31 cellular contexts compared by ENCODE assay signal in genomic region chr19:42926781-42927180, GRCh38. TPM values are rescaled to one million over a fixed set of nuclear protein-coding genes. Genes with fewer than 3 reads are reported as not detected.
A peak's percentile ranks its signal among the peaks of the same experiment; 100 is the strongest.
DNase-seq lines count a peak whose midpoint lies in the region; ATAC-seq, FAIRE-seq and TF ChIP-seq lines count a peak whose summit lies in the region.
"Had no signal": no experiment of that assay in that cellular context is flagged by ENCODE, and none has a peak within 500 bp of the region (broad histone marks: within the 10 kb centered on the region; RNA-seq: fewer than 3 reads in every experiment).

No MANE protein-coding gene starts in this region.

- intact Hi-C loops in IMR-90 (cut with micrococcal nuclease) (no loop called here), breast epithelium (cut with DNase I; ENCODE audit: low total_unique reads) (no loop called here), upper lobe of right lung (cut with DNase I) (no loop called here)

- H2AFZ ChIP-seq in IMR-90 (replicated peaks; ENCODE audit: low read length, poor library complexity), result no peak overlapping the region

- no peak overlapping the region for H3K18ac ChIP-seq in IMR-90 (ENCODE audit: low read depth, low read length)

- no peaks in the 10 kb centered on the region for H3K36me3 Mint-ChIP-seq in osteocyte (ENCODE audit: unreplicated experiment)
- H3K36me3 Mint-ChIP-seq: CD14-positive monocyte; CD4-positive, alpha-beta memory T cell; CD4-positive, CD25-positive, alpha-beta regulatory T cell; CD8-positive, alpha-beta memory T cell had no signal

- no CpG with 5 or more reads among the region's 2 CpGs for WGBS in IMR-90 (ENCODE audit: extremely low coverage in 2 of 2, insufficient read length in 1 of 2), 2 experiments

- in situ Hi-C loops in IMR-90 (cut with MboI; ENCODE audit: low sequenced_read_pairs), result no loop called here

- TF ChIP-seq CTCF in IMR-90 (conservative IDR thresholded peaks at IDR 0.05; ENCODE audit: low read depth, low read length) (no peak), osteocyte (IDR thresholded peaks at IDR 0.05) (no peak), breast epithelium (IDR thresholded peaks at IDR 0.05) (no peak), upper lobe of right lung (IDR thresholded peaks at IDR 0.05) (no peak)

- no peaks in the 10 kb centered on the region for H3K27me3 Mint-ChIP-seq in osteocyte (ENCODE audit: unreplicated experiment)

- H3K9me3 Mint-ChIP-seq in osteocyte (ENCODE audit: unreplicated experiment), result peaks cover 18% of the 10 kb centered on the region
- H3K9me3 Mint-ChIP-seq: CD14-positive monocyte; CD4-positive, alpha-beta memory T cell; CD4-positive, CD25-positive, alpha-beta regulatory T cell; CD8-positive, alpha-beta memory T cell had no signal

- H2BK15ac ChIP-seq in IMR-90 (ENCODE audit: low read depth, low read length), result peak overlapping the region; percentile 53; the same call in 1 of the 3 replicates

- H3K9me1 ChIP-seq in IMR-90 (ENCODE audit: insufficient read depth, low read length), result no peaks in the 10 kb centered on the region; the same call in 1 of the 2 replicates

- no peak overlapping the region; the same call in 1 of the 2 replicates for H3K14ac ChIP-seq in IMR-90 (replicated peaks; ENCODE audit: low read depth, low read length)

- H3K56ac ChIP-seq in IMR-90 (ENCODE audit: extremely low read depth, insufficient read depth, low read length), result no peak overlapping the region

- ATAC-seq in IMR-90 (ENCODE audit: low read depth) (no peak), upper lobe of right lung (no peak)

- no peak overlapping the region for H3K27ac ChIP-seq in IMR-90 (ENCODE audit: insufficient read depth, low read length)
- no peak overlapping the region for H3K27ac ChIP-seq in breast epithelium
- H3K27ac ChIP-seq in upper lobe of right lung, result no peak overlapping the region
- H3K27ac ChIP-seq: BLaER1 had no signal

- CTCF ChIA-PET in IMR-90 (lab: Yijun Ruan, JAX), result no interaction called here

- H3K36me3 ChIP-seq in IMR-90 (ENCODE audit: control insufficient read depth, insufficient read depth, low read length) (no peaks in the 10 kb centered on the region), breast epithelium (no peaks in the 10 kb centered on the region), upper lobe of right lung (no peaks in the 10 kb centered on the region)
- H3K36me3 ChIP-seq: BE2C, BLaER1 had no signal

- no peak overlapping the region for H3K9ac ChIP-seq in IMR-90 (ENCODE audit: low read depth, low read length)
- H3K9ac ChIP-seq: BLaER1 had no signal

- TF ChIP-seq RAD21 in IMR-90 (IDR thresholded peaks at IDR 0.05; ENCODE audit: low read length), result no peak

- no peak overlapping the region for H2BK120ac ChIP-seq in IMR-90 (ENCODE audit: low read depth, low read length)

- BruUV-seq in IMR-90 (replicated peaks; lab: Mats Ljungman, UMichigan), result no TSS peak

- H3K4me3 Mint-ChIP-seq in osteocyte (ENCODE audit: unreplicated experiment), result no peak overlapping the region
- H3K4me3 Mint-ChIP-seq: CD14-positive monocyte; CD4-positive, alpha-beta memory T cell; CD4-positive, CD25-positive, alpha-beta regulatory T cell; CD8-positive, alpha-beta memory T cell had no signal

- peak; percentile 15 for FAIRE-seq in G401.6 (lab: Jason Lieb, UNC)
- FAIRE-seq: A204.1, GM12891, GM19239 had no signal

- POLR2A ChIA-PET in IMR-90 (lab: Charles Lee; ENCODE audit: unreplicated experiment), result no interaction called here

- peak overlapping the region; percentile 6; the same call in 1 of the 2 replicates for H4K91ac ChIP-seq in IMR-90 (ENCODE audit: insufficient read depth, low read depth, low read length)

- H3K23ac ChIP-seq in IMR-90 (ENCODE audit: low read depth, low read length), result no peak overlapping the region

- H2AK9ac ChIP-seq in IMR-90 (replicated peaks; ENCODE audit: low read depth, low read length, poor library complexity), result no peak overlapping the region

- peak overlapping the region; percentile 45; the same call in 1 of the 2 replicates for H2BK20ac ChIP-seq in IMR-90 (ENCODE audit: low read depth, low read length)

- no peaks in the 10 kb centered on the region for H3K79me1 ChIP-seq in IMR-90 (ENCODE audit: low read depth in 1 of 2, low read length in 2 of 2)

- peak overlapping the region; percentile 75 for H3K4ac ChIP-seq in IMR-90 (ENCODE audit: low read depth, low read length)

- H4K8ac ChIP-seq in IMR-90 (ENCODE audit: low read depth in 2 of 2, low read length in 2 of 2), result no peak overlapping the region

- no peaks in the 10 kb centered on the region for H4K20me1 ChIP-seq in IMR-90 (ENCODE audit: insufficient read depth, low read length)
- H4K20me1 ChIP-seq: BLaER1 had no signal

- TF ChIP-seq POLR2A in IMR-90 (IDR thresholded peaks at IDR 0.05; ENCODE audit: low read depth, low read length), result no peak
- no peak for TF ChIP-seq POLR2A in breast epithelium (IDR thresholded peaks at IDR 0.05)

- no peak overlapping the region for H2BK5ac ChIP-seq in IMR-90 (ENCODE audit: low read depth, low read length, poor library complexity, severe bottlenecking)

- no peak for DNase-seq in IMR-90
- peak; percentile 20 for DNase-seq in kidney tubule cell (ENCODE audit: low spot score)
- peak; percentile 53 for DNase-seq in osteocyte (ENCODE audit: extremely low spot score, unreplicated experiment)
- DNase-seq in breast epithelium (ENCODE audit: low spot score in 2 of 2), result no peak
- DNase-seq in effector CD4-positive, alpha-beta T cell, result no peak
- no peak for DNase-seq in upper lobe of right lung
- DNase-seq in stimulated activated CD4-positive, alpha-beta T cell treated with anti-CD3 and anti-CD28 coated beads, Interleukin-15, amount 100 ng/mL, for 24 hours, result no peak
- DNase-seq: 8988T; ACHN; BE2C; C1 segment of cervical spinal cord; CD4-positive, alpha-beta memory T cell; CD4-positive, CD25-positive, alpha-beta regulatory T cell; CD8-positive, alpha-beta memory T cell; COR-L47; DMS 273 treated with DMSO at 0.1 percent for 48 hours; DMS153; DMS53; DMS79; DND-41; EL; GF-D8 had no signal

- no peak overlapping the region for H3K27ac Mint-ChIP-seq in osteocyte (ENCODE audit: unreplicated experiment)
- H3K27ac Mint-ChIP-seq: CD14-positive monocyte; CD4-positive, alpha-beta memory T cell; CD4-positive, CD25-positive, alpha-beta regulatory T cell; CD8-positive, alpha-beta memory T cell had no signal

- H3K4me2 ChIP-seq in IMR-90 (ENCODE audit: low read depth, low read length), result no peak overlapping the region
- H3K4me2 ChIP-seq: BLaER1 had no signal

- H3K4me3 ChIP-seq in IMR-90 (ENCODE audit: insufficient read depth, low read depth, low read length), result no peak overlapping the region
- H3K4me3 ChIP-seq in breast epithelium, result no peak overlapping the region
- no peak overlapping the region for H3K4me3 ChIP-seq in upper lobe of right lung
- H3K4me3 ChIP-seq: BLaER1 had no signal

- dilution Hi-C loops in IMR-90 (cut with HindIII; ENCODE audit: low sequenced_read_pairs, unreplicated experiment), result no loop called here

- no peaks in the 10 kb centered on the region for H3K27me3 ChIP-seq in IMR-90 (ENCODE audit: control insufficient read depth, insufficient read depth, low read length)
- H3K27me3 ChIP-seq in breast epithelium, result no peaks in the 10 kb centered on the region
- no peaks in the 10 kb centered on the region for H3K27me3 ChIP-seq in upper lobe of right lung
- H3K27me3 ChIP-seq: BE2C, BLaER1 had no signal

- H2AK5ac ChIP-seq in IMR-90 (ENCODE audit: low read depth, low read length), result peak overlapping the region; percentile 33

- peaks cover 2% of the 10 kb centered on the region; the same call in 1 of the 2 replicates for H3K4me1 ChIP-seq in IMR-90 (ENCODE audit: control insufficient read depth, insufficient read depth, low read length)
- no peaks in the 10 kb centered on the region for H3K4me1 ChIP-seq in breast epithelium
- H3K4me1 ChIP-seq in upper lobe of right lung, result no peaks in the 10 kb centered on the region
- H3K4me1 ChIP-seq: BE2C, BLaER1 had no signal

- H3K9me3 ChIP-seq in IMR-90 (ENCODE audit: control insufficient read depth, insufficient read depth, low read length) (no peaks in the 10 kb centered on the region), breast epithelium (no peaks in the 10 kb centered on the region), upper lobe of right lung (no peaks in the 10 kb centered on the region)
- H3K9me3 ChIP-seq: BE2C, BLaER1 had no signal

- H3K4me1 Mint-ChIP-seq in osteocyte (ENCODE audit: unreplicated experiment), result no peaks in the 10 kb centered on the region
- H3K4me1 Mint-ChIP-seq: CD14-positive monocyte; CD4-positive, alpha-beta memory T cell; CD4-positive, CD25-positive, alpha-beta regulatory T cell; CD8-positive, alpha-beta memory T cell had no signal

- H4K5ac ChIP-seq in IMR-90 (ENCODE audit: low read depth, low read length), result no peak overlapping the region

TF ChIP-seq in IMR-90, 13 proteins besides CTCF, POLR2A, EP300 and RAD21:
- TF ChIP-seq MXI1 (IDR thresholded peaks at IDR 0.05; ENCODE audit: borderline replicate concordance, low read depth, low read length), result no peak

RNA-seq across cellular contexts. Expression of gene PSG6, which starts 9.1 kb away (rescaled TPM):
- 0.18 TPM in 1 of 2 replicates, not detected in the other for total RNA-seq in IMR-90 (2012; rRNA removed)
- polyA plus RNA-seq in IMR-90 (2012; rRNA removed), result 0.07 TPM in 1 of 2 replicates, not detected in the other
- 0.05 TPM in 1 of 2 replicates, not detected in the other for polyA plus RNA-seq in IMR-90 (2012; cell fraction: cytosol; rRNA removed)
- not detected in 2 replicates for polyA plus RNA-seq in IMR-90 (2012; cell fraction: nucleus; rRNA removed; ENCODE audit: low replicate concordance)
- total RNA-seq in osteocyte, result not detected in 2 replicates
- not detected for total RNA-seq in breast epithelium
- not detected for total RNA-seq in upper lobe of right lung
- total RNA-seq: A673; CD4-positive, alpha-beta memory T cell; CD8-positive, alpha-beta memory T cell; Daoy had no signal
- polyA plus RNA-seq: AG04450; CD14-positive monocyte; CD4-positive, alpha-beta memory T cell; CD4-positive, CD25-positive, alpha-beta regulatory T cell; CD8-positive, alpha-beta memory T cell had no signal

RNA-seq across cellular contexts. Expression of gene PSG7, which starts 10.2 kb away (rescaled TPM):
- total RNA-seq in IMR-90 (2012; rRNA removed) (under 0.01 and 0.28 TPM in 2 replicates), osteocyte (not detected in 2 replicates), breast epithelium (not detected), upper lobe of right lung (not detected)
- 0.24 and 0.26 TPM in 2 replicates for polyA plus RNA-seq in IMR-90 (2012; rRNA removed)
- polyA plus RNA-seq in IMR-90 (2012; cell fraction: cytosol; rRNA removed), result 0.14 TPM in 2 replicates
- 0.10 TPM in 1 of 2 replicates, not detected in the other for polyA plus RNA-seq in IMR-90 (2012; cell fraction: nucleus; rRNA removed; ENCODE audit: low replicate concordance)
- total RNA-seq: A673; CD4-positive, alpha-beta memory T cell; CD4-positive, CD25-positive, alpha-beta regulatory T cell; CD8-positive, alpha-beta memory T cell; Daoy had no signal
- polyA plus RNA-seq: CD14-positive monocyte; CD4-positive, alpha-beta memory T cell; CD4-positive, CD25-positive, alpha-beta regulatory T cell; CD8-positive, alpha-beta memory T cell had no signal

RNA-seq across cellular contexts. Expression of gene PSG1, which starts 47.3 kb away (rescaled TPM):
- total RNA-seq in IMR-90 (2012; rRNA removed), result 0.90 and 1.1 TPM in 2 replicates
- polyA plus RNA-seq in IMR-90 (2012; rRNA removed), result 2.5 and 2.7 TPM in 2 replicates
- polyA plus RNA-seq in IMR-90 (2012; cell fraction: cytosol; rRNA removed), result 1.6 and 1.9 TPM in 2 replicates
- polyA plus RNA-seq in IMR-90 (2012; cell fraction: nucleus; rRNA removed; ENCODE audit: low replicate concordance), result 0.62 and 2.6 TPM in 2 replicates
- total RNA-seq in osteocyte, result not detected in 2 replicates
- total RNA-seq in breast epithelium, result not detected
- not detected for total RNA-seq in upper lobe of right lung
- total RNA-seq: A673; CD4-positive, alpha-beta memory T cell; CD8-positive, alpha-beta memory T cell; Daoy had no signal
- polyA plus RNA-seq: CD14-positive monocyte; CD4-positive, alpha-beta memory T cell; CD4-positive, CD25-positive, alpha-beta regulatory T cell; CD8-positive, alpha-beta memory T cell had no signal

Comparison
In these comparisons a context has a peak if more than half of its experiments do, and no peak if none do; other contexts are left out.
1. DNase-seq: peak in kidney tubule cell (single experiment) and osteocyte (single experiment); none in IMR-90 (single experiment), breast epithelium (0 of 2), effector CD4-positive, alpha-beta T cell (single experiment), upper lobe of right lung (single experiment) and stimulated activated CD4-positive, alpha-beta T cell treated with anti-CD3 and anti-CD28 coated beads, Interleukin-15, amount 100 ng/mL, for 24 hours (single experiment).